In genomic region chr5:83487155-83487554, GRCh38 we compare ENCODE assay signal across 22 cellular contexts. TPM values are rescaled to one million over a fixed set of nuclear protein-coding genes. Genes with fewer than 3 reads are reported as not detected.
DNase-seq lines count a peak whose midpoint lies in the region; ATAC-seq and TF ChIP-seq lines count a peak whose summit lies in the region.
"Had no signal": no experiment of that assay in that cellular context is flagged by ENCODE, and none has a peak within 500 bp of the region (broad histone marks: within the 10 kb centered on the region; RNA-seq: fewer than 3 reads in every experiment).

No MANE protein-coding gene starts in this region.

- peaks cover 23% of the 10 kb centered on the region for H3F3A ChIP-seq in SK-N-SH (replicated peaks; ENCODE audit: insufficient read depth)

- CTCF ChIA-PET in SK-N-SH (lab: Yijun Ruan, JAX) (interaction anchor here (1.2 kb wide), 1 partner anchor 27 kb away, joined by 3 read pairs; no protein-coding TSS in a partner anchor), GM10248 (lab: Yijun Ruan, JAX) (interaction anchor here (0.7 to 1.5 kb wide), 3 partner anchors 10 to 14 kb away, joined by 3 to 4 read pairs (median 3); no protein-coding TSS in a partner anchor)

- no peaks in the 10 kb centered on the region for H3K27me3 ChIP-seq in SK-N-SH (ENCODE audit: insufficient read depth)
- H3K27me3 ChIP-seq: BLaER1 had no signal

- H3K36me3 ChIP-seq in SK-N-SH (replicated peaks in 1 of 2; ENCODE audit: control insufficient read depth in 1 of 2, insufficient read depth in 2 of 2, low read length in 1 of 2): peaks cover 68 to 97% of the 10 kb centered on the region in 2 experiments
- H3K36me3 ChIP-seq: BLaER1, HAP-1 had no signal

- no peak overlapping the region for H3K4me2 ChIP-seq in SK-N-SH
- H3K4me2 ChIP-seq: BLaER1, GM23338 had no signal

- TF ChIP-seq CTCF in SK-N-SH (IDR thresholded peaks at IDR 0.05): no peak
- TF ChIP-seq CTCF in GM10248 (IDR thresholded peaks at IDR 0.05; ENCODE audit: control extremely low read depth, extremely low read depth, low read depth, missing control alignments): no peak

- no peak for TF ChIP-seq RAD21 in SK-N-SH (IDR thresholded peaks at IDR 0.05; ENCODE audit: low read length)

- H3K79me2 ChIP-seq in SK-N-SH (ENCODE audit: insufficient read depth): peaks cover 100% of the 10 kb centered on the region

- H2AFZ ChIP-seq in SK-N-SH (ENCODE audit: low read depth): no peak overlapping the region
- H2AFZ ChIP-seq: GM23338 had no signal

- H3K4me3 ChIP-seq in SK-N-SH (ENCODE audit: low read depth in 2 of 2, low read length in 1 of 2): no peak overlapping the region
- H3K4me3 ChIP-seq: BLaER1, GM23338, HAP-1 had no signal

- POLR2A ChIA-PET in SK-N-SH (lab: Yijun Ruan, JAX): no interaction called here
- POLR2A ChIA-PET in GM10248 (lab: Yijun Ruan, JAX): no interaction called here

- 0 out of 4 replicates have a peak overlapping the region, but pooled peaks of 1 of the 2 experiments have one; percentile 4 for H3K27ac ChIP-seq in SK-N-SH (ENCODE audit: low read depth in 2 of 2, low read length in 1 of 2)
- H3K27ac ChIP-seq: 22Rv1, BLaER1 had no signal

- peaks cover 15% of the 10 kb centered on the region for H4K20me1 ChIP-seq in SK-N-SH (ENCODE audit: insufficient read depth)
- H4K20me1 ChIP-seq: BLaER1 had no signal

- DNase-seq in NCI-H1694 treated with DMSO at 0.1 percent for 48 hours (lab: John Stamatoyannopoulos, UW) (peak; percentile 29), NCI-H1694 (lab: John Stamatoyannopoulos, UW) (no peak), SK-N-SH (no peak), kidney tubule cell (ENCODE audit: low spot score) (peak; percentile 51), renal cortical epithelial cell (ENCODE audit: low read depth) (peak; percentile 45), HT-29 (ENCODE audit: low spot score) (no peak), GM10248 (ENCODE audit: extremely low spot score) (no peak)
- DNase-seq: ACHN; CD4-positive, CD25-positive, alpha-beta regulatory T cell; NCI-H1048; NCI-H1417; NCI-H187; NCI-H2081 treated with DMSO at 0.1 percent for 48 hours; NCI-H2171; NCI-H345; NCI-H524 treated with DMSO at 0.1 percent for 48 hours; NCI-H774 had no signal

- no peak for ATAC-seq in GM21390 (IDR thresholded peaks at IDR 0.05; ENCODE audit: unreplicated experiment)
- ATAC-seq: GM23338 had no signal

- H3K4me1 ChIP-seq in SK-N-SH (ENCODE audit: control insufficient read depth in 1 of 2, insufficient read depth in 2 of 2, low read depth in 1 of 2, low read length in 1 of 2): peaks cover 0 to 9% of the 10 kb centered on the region in 2 experiments; a peak in 1 of 4 replicates
- H3K4me1 ChIP-seq: BLaER1, HAP-1 had no signal

- 89% methylated on average over 1 of the region's 1 CpG for WGBS in SK-N-SH (ENCODE audit: low lambda C conversion rate)

- no peak for TF ChIP-seq EP300 in SK-N-SH (IDR thresholded peaks at IDR 0.05; ENCODE audit: borderline replicate concordance in 1 of 2, low read depth in 1 of 2, low read length in 1 of 2)

- H3K9me3 ChIP-seq in SK-N-SH: no peaks in the 10 kb centered on the region; the same call in 1 of the 2 replicates
- H3K9me3 ChIP-seq: BLaER1, HAP-1 had no signal

- H3K9ac ChIP-seq in SK-N-SH: no peak overlapping the region
- H3K9ac ChIP-seq: BLaER1 had no signal

- H3K9me2 ChIP-seq in SK-N-SH: no peaks in the 10 kb centered on the region

TF ChIP-seq in SK-N-SH, 30 proteins besides CTCF, POLR2A, EP300 and RAD21:
- TF ChIP-seq TCF12 (IDR thresholded peaks at IDR 0.05) (peak; percentile 15; the same call in 1 of the 2 replicates), IRF3 (IDR thresholded peaks at IDR 0.05; ENCODE audit: low read depth, low read length) (no peak), FOXJ3 (CRISPR knock-in tag; IDR thresholded peaks at IDR 0.05) (no peak)
- TF ChIP-seq, protein P1, sequence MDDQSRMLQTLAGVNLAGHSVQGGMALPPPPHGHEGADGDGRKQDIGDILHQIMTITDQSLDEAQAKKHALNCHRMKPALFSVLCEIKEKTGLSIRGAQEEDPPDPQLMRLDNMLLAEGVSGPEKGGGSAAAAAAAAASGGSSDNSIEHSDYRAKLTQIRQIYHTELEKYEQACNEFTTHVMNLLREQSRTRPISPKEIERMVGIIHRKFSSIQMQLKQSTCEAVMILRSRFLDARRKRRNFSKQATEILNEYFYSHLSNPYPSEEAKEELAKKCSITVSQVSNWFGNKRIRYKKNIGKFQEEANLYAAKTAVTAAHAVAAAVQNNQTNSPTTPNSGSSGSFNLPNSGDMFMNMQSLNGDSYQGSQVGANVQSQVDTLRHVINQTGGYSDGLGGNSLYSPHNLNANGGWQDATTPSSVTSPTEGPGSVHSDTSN (IDR thresholded peaks at IDR 0.05): peak; percentile 26; the same call in 1 of the 2 replicates

RNA-seq across cellular contexts. Expression of gene VCAN, which starts 15.6 kb away (rescaled TPM):
- polyA plus RNA-seq in SK-N-SH (2012; rRNA removed): 142 and 147 TPM in 2 replicates
- polyA plus RNA-seq in SK-N-SH (2012; cell fraction: cytosol; rRNA removed): 128 and 146 TPM in 2 replicates
- 105 and 212 TPM in 2 replicates for polyA plus RNA-seq in SK-N-SH (2012; cell fraction: nucleus; rRNA removed)
- 269 and 2,590 TPM in 2 replicates for total RNA-seq in renal cortical epithelial cell
- total RNA-seq in HT-29 (2014; rRNA removed; shearing (Covaris generic)): not detected in 2 replicates
- total RNA-seq: CD4-positive, CD25-positive, alpha-beta regulatory T cell had no signal

Comparison
In these comparisons a context has a peak if more than half of its experiments do, and no peak if none do; other contexts are left out.
1. DNase-seq: peak in NCI-H1694 treated with DMSO at 0.1 percent for 48 hours (single experiment), kidney tubule cell (single experiment) and renal cortical epithelial cell (single experiment); none in NCI-H1694 (single experiment), SK-N-SH (single experiment), HT-29 (single experiment) and GM10248 (single experiment).
2. RNA of gene VCAN, which starts 15.6 kb away (total RNA-seq): 269 to 2,590 TPM in renal cortical epithelial cell; not detected in HT-29; every median in the first group is over 100 times any median in the second.